8 cellular contexts compared by ENCODE assay signal in genomic region chr12:68609955-68610434, GRCh38. TPM values are rescaled to one million over a fixed set of nuclear protein-coding genes. Genes with fewer than 3 reads are reported as not detected.
DNase-seq lines count a peak whose midpoint lies in the region; ATAC-seq and TF ChIP-seq lines count a peak whose summit lies in the region.

No MANE protein-coding gene starts in this region.

- no peak for TF ChIP-seq CTCF in CD8-positive, alpha-beta T cell (IDR thresholded peaks at IDR 0.05)
- no peak for TF ChIP-seq CTCF in ascending aorta (IDR thresholded peaks at IDR 0.05)

- no peak for DNase-seq in CD8-positive, alpha-beta T cell
- DNase-seq in LHCN-M2 (ENCODE audit: low read depth) (peak; percentile 51), ascending aorta (ENCODE audit: low spot score in 2 of 2) (peak in 1 of 2 donors; percentile 74), immature natural killer cell (no peak), superior temporal gyrus (ENCODE audit: extremely low spot score) (peak; percentile 42)

- CTCF ChIA-PET in CD8-positive, alpha-beta T cell (lab: Charles Lee), result interaction anchor here (0.6 to 1.0 kb wide), 4 partner anchors 13 to 251 kb away, joined by 3 to 8 read pairs (median 4); no protein-coding TSS in a partner anchor

- ATAC-seq in CD8-positive, alpha-beta T cell, result no peak
- ATAC-seq in GM18502 (IDR thresholded peaks at IDR 0.05; ENCODE audit: poor library complexity, unreplicated experiment) (no peak), GM21717 (IDR thresholded peaks at IDR 0.05; ENCODE audit: unreplicated experiment) (no peak), GM19455 (IDR thresholded peaks at IDR 0.05; ENCODE audit: unreplicated experiment) (no peak)

- H3K9me3 Mint-ChIP-seq in CD8-positive, alpha-beta T cell, result no peaks in the 10 kb centered on the region
- no peaks in the 10 kb centered on the region for H3K9me3 Mint-ChIP-seq in immature natural killer cell

- peaks cover 20% of the 10 kb centered on the region for H3K4me1 ChIP-seq in CD8-positive, alpha-beta T cell (ENCODE audit: insufficient read depth, low read length)
- peaks cover 12 to 18% of the 10 kb centered on the region in 2 donors for H3K4me1 ChIP-seq in ascending aorta

- H3K36me3 Mint-ChIP-seq in CD8-positive, alpha-beta T cell, result peaks cover 34% of the 10 kb centered on the region
- peaks cover 16 to 20% (median 20%) of the 10 kb centered on the region in 3 donors for H3K36me3 Mint-ChIP-seq in immature natural killer cell

- peak overlapping the region; percentile 97 for H3K27ac Mint-ChIP-seq in CD8-positive, alpha-beta T cell
- H3K27ac Mint-ChIP-seq in immature natural killer cell, result peak overlapping the region; percentile 93 to 98 (median 97)

- H3K4me1 Mint-ChIP-seq in CD8-positive, alpha-beta T cell (ENCODE audit: low read depth), result peaks cover 32% of the 10 kb centered on the region
- peaks cover 41 to 47% of the 10 kb centered on the region in 2 donors for H3K4me1 Mint-ChIP-seq in immature natural killer cell

- H3K27me3 ChIP-seq in CD8-positive, alpha-beta T cell (ENCODE audit: insufficient read depth, low read length), result no peaks in the 10 kb centered on the region
- no peaks in the 10 kb centered on the region for H3K27me3 ChIP-seq in ascending aorta

- POLR2A ChIA-PET in CD8-positive, alpha-beta T cell (lab: Charles Lee), result interaction anchor here (0.7 to 7.7 kb wide), 29 partner anchors 9 to 278 kb away, joined by 3 to 64 read pairs (median 4); partner anchors contain the start of genes MDM1 and SLC35E3

- intact Hi-C loops in CD8-positive, alpha-beta T cell (cut with DNase I, micrococcal nuclease), result loop anchor here (1.0 to 10.0 kb wide), 19 partner anchors 10 to 1343 kb away; partner anchors contain the start of genes MDM1 (in 2 of the 2), NUP107 (in 2 of the 2), CAND1 (in 1 of the 2) and DYRK2 (in 1 of the 2)
- intact Hi-C loops in ascending aorta (cut with DNase I), result loop anchor here (1.0 to 10.0 kb wide), 9 partner anchors 76 to 1335 kb away; partner anchors contain the start of genes MDM1, MDM2 and NUP107

- H3K9me3 ChIP-seq in CD8-positive, alpha-beta T cell (ENCODE audit: low read length), result no peaks in the 10 kb centered on the region
- no peaks in the 10 kb centered on the region for H3K9me3 ChIP-seq in ascending aorta

- no peaks in the 10 kb centered on the region for H3K36me3 ChIP-seq in CD8-positive, alpha-beta T cell (ENCODE audit: insufficient read depth, low read length)
- H3K36me3 ChIP-seq in ascending aorta, result no peaks in the 10 kb centered on the region

- H3K27me3 Mint-ChIP-seq in CD8-positive, alpha-beta T cell (ENCODE audit: low read depth), result no peaks in the 10 kb centered on the region
- peaks cover 11 to 27% (median 14%) of the 10 kb centered on the region in 3 donors for H3K27me3 Mint-ChIP-seq in immature natural killer cell (ENCODE audit: low read depth in 3 of 3)

- peak overlapping the region; percentile 90 for H3K27ac ChIP-seq in CD8-positive, alpha-beta T cell (ENCODE audit: low read depth, low read length)
- peak overlapping the region; percentile 99 to 100 for H3K27ac ChIP-seq in ascending aorta

- H3K4me3 Mint-ChIP-seq in CD8-positive, alpha-beta T cell, result peak overlapping the region; percentile 92
- peak overlapping the region; percentile 93 to 97 (median 93) for H3K4me3 Mint-ChIP-seq in immature natural killer cell

- peak overlapping the region; percentile 78 for H3K4me3 ChIP-seq in CD8-positive, alpha-beta T cell (ENCODE audit: low read depth, low read length)
- H3K4me3 ChIP-seq in ascending aorta, result peak overlapping the region; percentile 84 to 98

RNA-seq across cellular contexts. Expression of gene RAP1B, which starts 0.7 kb away (rescaled TPM):
- total RNA-seq in CD8-positive, alpha-beta T cell, result 100 to 1,000 TPM; 299 TPM
- total RNA-seq in LHCN-M2 (2014; rRNA removed) (175 and 270 TPM in 2 replicates), ascending aorta (140 TPM)
- polyA plus RNA-seq in LHCN-M2 (2012), result 113 TPM
- polyA plus RNA-seq in immature natural killer cell, result 1,000 to 10,000 TPM; 1,248 to 1,847 (median 1,256) TPM

Comparison
In these comparisons a context has a peak if more than half of its experiments do, and no peak if none do; other contexts are left out.
1. DNase-seq: peak in LHCN-M2 (single experiment) and superior temporal gyrus (single experiment); none in CD8-positive, alpha-beta T cell (0 of 7) and immature natural killer cell (0 of 3).